8 cellular contexts compared by ENCODE assay signal in the genomic region with DNA sequence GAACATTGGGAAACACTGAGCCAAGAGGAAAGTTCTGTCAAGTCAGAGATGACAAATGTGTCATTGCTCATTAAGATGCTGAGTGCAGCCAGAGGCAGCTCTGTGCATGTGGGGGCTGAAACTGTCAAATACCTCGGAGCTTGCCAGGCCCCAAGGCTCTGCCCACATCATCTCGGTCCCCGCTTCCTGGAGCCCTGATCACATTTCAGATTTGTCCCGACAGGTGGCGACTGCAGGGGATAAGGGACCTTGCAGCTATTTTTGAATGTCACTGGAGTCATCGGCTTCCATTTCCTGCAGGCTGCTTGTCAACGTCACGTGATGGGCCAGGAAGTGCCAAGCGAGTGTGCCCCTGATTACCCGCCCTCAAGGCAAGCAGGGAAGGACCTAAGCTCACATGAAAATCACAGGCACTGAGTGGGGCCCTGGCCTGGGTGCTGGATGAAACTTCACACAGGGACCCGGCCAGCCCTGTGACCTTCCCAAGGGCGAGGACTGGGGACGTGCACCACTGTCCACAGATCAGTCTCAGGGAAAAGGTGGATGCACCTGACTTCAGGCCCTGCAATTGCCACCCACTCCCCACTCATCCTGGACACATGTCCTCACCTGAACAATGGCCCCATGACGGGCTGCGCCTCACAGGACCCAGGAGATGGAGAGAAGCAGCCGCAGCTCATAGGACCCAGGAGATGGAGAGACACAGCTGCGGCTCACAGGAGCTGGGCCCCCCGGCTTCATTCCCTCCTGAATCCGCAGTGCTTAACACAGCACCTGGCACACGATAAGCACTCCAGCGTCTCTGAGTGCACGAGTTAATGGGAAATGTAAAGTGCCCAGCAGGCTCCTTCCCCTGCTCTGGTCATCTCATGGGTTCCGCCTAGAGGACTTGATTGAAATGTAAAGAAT.
DNase-seq lines count a peak whose midpoint lies in the region; ATAC-seq lines count a peak whose summit lies in the region.

No MANE protein-coding gene starts in this region.

- POLR2A ChIA-PET in naive thymus-derived CD8-positive, alpha-beta T cell (lab: Charles Lee), result interaction anchor here (0.9 to 6.4 kb wide), 13 partner anchors 8 to 778 kb away, joined by 3 to 68 read pairs (median 4); partner anchors contain the start of genes CHCHD4, HDAC11, NUP210 and TMEM43

- peak; percentile 87 for ATAC-seq in naive thymus-derived CD8-positive, alpha-beta T cell
- ATAC-seq in GM21515 (IDR thresholded peaks at IDR 0.05; ENCODE audit: unreplicated experiment), result no peak

- H3K27ac Mint-ChIP-seq in activated naive CD8-positive, alpha-beta T cell treated with anti-CD3 and anti-CD28 coated beads for 36 hours, result peak overlapping the region; percentile 85
- H3K27ac Mint-ChIP-seq in naive thymus-derived CD8-positive, alpha-beta T cell, result peak overlapping the region; percentile 86 to 96 (median 91)
- H3K27ac Mint-ChIP-seq in stimulated activated naive CD8-positive, alpha-beta T cell treated with anti-CD3 and anti-CD28 coated beads, Interleukin-15, Interleukin-2, amounts not matched to agents 100 ng/mL and 50 ng/mL, for 24 hours, result peak overlapping the region; percentile 75

- H3K4me1 Mint-ChIP-seq in activated naive CD8-positive, alpha-beta T cell treated with anti-CD3 and anti-CD28 coated beads for 36 hours, result peaks cover 40% of the 10 kb centered on the region
- peaks cover 38 to 74% (median 67%) of the 10 kb centered on the region in 4 donors for H3K4me1 Mint-ChIP-seq in naive thymus-derived CD8-positive, alpha-beta T cell
- H3K4me1 Mint-ChIP-seq in stimulated activated naive CD8-positive, alpha-beta T cell treated with anti-CD3 and anti-CD28 coated beads, Interleukin-15, Interleukin-2, amounts not matched to agents 100 ng/mL and 50 ng/mL, for 24 hours (ENCODE audit: low read depth), result peaks cover 54% of the 10 kb centered on the region

- H3K27me3 Mint-ChIP-seq in activated naive CD8-positive, alpha-beta T cell treated with anti-CD3 and anti-CD28 coated beads for 36 hours, result no peaks in the 10 kb centered on the region
- no peaks in the 10 kb centered on the region for H3K27me3 Mint-ChIP-seq in naive thymus-derived CD8-positive, alpha-beta T cell
- H3K27me3 Mint-ChIP-seq in stimulated activated naive CD8-positive, alpha-beta T cell treated with anti-CD3 and anti-CD28 coated beads, Interleukin-15, Interleukin-2, amounts not matched to agents 100 ng/mL and 50 ng/mL, for 24 hours, result no peaks in the 10 kb centered on the region

- peak; percentile 2 for DNase-seq in DMS153 treated with DMSO at 0.1 percent for 48 hours (lab: John Stamatoyannopoulos, UW; ENCODE audit: unreplicated experiment)
- peak; percentile 50 to 86 (median 65) for DNase-seq in T-helper 1 cell
- DNase-seq in activated naive CD8-positive, alpha-beta T cell treated with anti-CD3 and anti-CD28 coated beads for 36 hours, result peak; percentile 81
- DNase-seq in naive thymus-derived CD8-positive, alpha-beta T cell, result peak; percentile 50 to 91 (median 78)
- no peak for DNase-seq in HPDE6-E6E7 (ENCODE audit: extremely low spot score)
- no peak for DNase-seq in NCI-H82 treated with DMSO at 0.1 percent for 48 hours (lab: John Stamatoyannopoulos, UW; ENCODE audit: unreplicated experiment)

- H3K9me3 Mint-ChIP-seq in activated naive CD8-positive, alpha-beta T cell treated with anti-CD3 and anti-CD28 coated beads for 36 hours, result no peaks in the 10 kb centered on the region
- H3K9me3 Mint-ChIP-seq in naive thymus-derived CD8-positive, alpha-beta T cell, result no peaks in the 10 kb centered on the region
- H3K9me3 Mint-ChIP-seq in stimulated activated naive CD8-positive, alpha-beta T cell treated with anti-CD3 and anti-CD28 coated beads, Interleukin-15, Interleukin-2, amounts not matched to agents 100 ng/mL and 50 ng/mL, for 24 hours, result no peaks in the 10 kb centered on the region

- no peak overlapping the region for H3K4me3 Mint-ChIP-seq in activated naive CD8-positive, alpha-beta T cell treated with anti-CD3 and anti-CD28 coated beads for 36 hours
- H3K4me3 Mint-ChIP-seq in naive thymus-derived CD8-positive, alpha-beta T cell, result peak overlapping the region; percentile 40 to 88 (median 68)
- no peak overlapping the region for H3K4me3 Mint-ChIP-seq in stimulated activated naive CD8-positive, alpha-beta T cell treated with anti-CD3 and anti-CD28 coated beads, Interleukin-15, Interleukin-2, amounts not matched to agents 100 ng/mL and 50 ng/mL, for 24 hours

- H3K36me3 Mint-ChIP-seq in activated naive CD8-positive, alpha-beta T cell treated with anti-CD3 and anti-CD28 coated beads for 36 hours, result peaks cover 54% of the 10 kb centered on the region
- peaks cover 5 to 68% (median 24%) of the 10 kb centered on the region in 3 donors for H3K36me3 Mint-ChIP-seq in naive thymus-derived CD8-positive, alpha-beta T cell
- peaks cover 81% of the 10 kb centered on the region for H3K36me3 Mint-ChIP-seq in stimulated activated naive CD8-positive, alpha-beta T cell treated with anti-CD3 and anti-CD28 coated beads, Interleukin-15, Interleukin-2, amounts not matched to agents 100 ng/mL and 50 ng/mL, for 24 hours (ENCODE audit: low read depth)

Comparison
In these comparisons a context has a peak if more than half of its experiments do, and no peak if none do; other contexts are left out.
1. DNase-seq: peak in DMS153 treated with DMSO at 0.1 percent for 48 hours (single experiment), T-helper 1 cell (5 of 5), activated naive CD8-positive, alpha-beta T cell treated with anti-CD3 and anti-CD28 coated beads for 36 hours (single experiment) and naive thymus-derived CD8-positive, alpha-beta T cell (10 of 10); none in HPDE6-E6E7 (single experiment) and NCI-H82 treated with DMSO at 0.1 percent for 48 hours (single experiment).
2. H3K4me3 Mint-ChIP-seq: peak in naive thymus-derived CD8-positive, alpha-beta T cell (10 of 10); none in activated naive CD8-positive, alpha-beta T cell treated with anti-CD3 and anti-CD28 coated beads for 36 hours (single experiment) and stimulated activated naive CD8-positive, alpha-beta T cell treated with anti-CD3 and anti-CD28 coated beads, Interleukin-15, Interleukin-2, amounts not matched to agents 100 ng/mL and 50 ng/mL, for 24 hours (single experiment).
3. Peak in every context shown above with its lines, with median percentiles within 50 percentile points of each other: H3K27ac Mint-ChIP-seq.